26 cellular contexts compared by ENCODE assay signal in the genomic region with DNA sequence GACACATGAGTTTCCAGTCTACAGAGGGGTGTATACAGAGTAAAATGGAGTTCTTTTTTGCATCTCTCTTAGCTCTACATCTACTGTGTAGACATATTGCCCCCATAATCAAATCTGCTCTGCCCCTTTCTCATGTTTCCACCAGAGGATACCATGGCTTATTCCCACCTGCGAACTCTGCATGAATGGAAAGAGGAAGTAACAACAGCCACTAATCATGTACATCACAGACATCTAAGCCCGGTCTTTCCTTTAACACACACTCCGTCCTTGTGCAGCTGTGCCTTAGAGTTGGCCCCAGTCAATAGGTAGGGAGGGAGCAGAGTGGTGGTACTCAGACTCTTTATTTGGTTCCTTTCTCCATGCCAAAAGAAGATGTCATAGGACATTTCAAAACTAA.
"Had no signal": no experiment of that assay in that cellular context is flagged by ENCODE, and none has a peak within 500 bp of the region (broad histone marks: within the 10 kb centered on the region; RNA-seq: fewer than 3 reads in every experiment).

No MANE protein-coding gene starts in this region.

- H3K27me3 ChIP-seq: breast epithelium, SJCRH30 had no signal

- H3K36me3 ChIP-seq: breast epithelium, SJCRH30 had no signal

- H3K27ac Mint-ChIP-seq: activated CD8-positive, alpha-beta T cell treated with anti-CD3 and anti-CD28 coated beads, Interleukin-2, amount 10 ng/mL, durations not matched to agents 7 days and 5 days; activated naive CD4-positive, alpha-beta T cell treated with anti-CD3 and anti-CD28 coated beads, Interleukin-2, amount 50 U/mL, for 24 hours; WTC11 had no signal

- H3K4me3 Mint-ChIP-seq: activated CD8-positive, alpha-beta T cell treated with anti-CD3 and anti-CD28 coated beads, Interleukin-2, amount 10 ng/mL, durations not matched to agents 7 days and 5 days; activated naive CD4-positive, alpha-beta T cell treated with anti-CD3 and anti-CD28 coated beads, Interleukin-2, amount 50 U/mL, for 24 hours; WTC11 had no signal

- H3K27me3 Mint-ChIP-seq: activated naive CD4-positive, alpha-beta T cell treated with anti-CD3 and anti-CD28 coated beads, Interleukin-2, amount 50 U/mL, for 24 hours had no signal

- H3K4me3 ChIP-seq: breast epithelium, SJCRH30 had no signal

- ATAC-seq: activated CD8-positive, alpha-beta T cell treated with anti-CD3 and anti-CD28 coated beads, Interleukin-2, amount 10 ng/mL, durations not matched to agents 7 days and 5 days; Panc1; WTC11 had no signal

- DNase-seq: activated CD4-positive, alpha-beta T cell treated with anti-CD3 and anti-CD28 coated beads for 48 hours; activated CD4-positive, alpha-beta T cell treated with anti-CD3 and anti-CD28 coated beads, Interleukin-2, amount 50 U/mL, for 4 hours; activated CD4-positive, CD25-positive, alpha-beta regulatory T cell treated with anti-CD3 and anti-CD28 coated beads, Interleukin-2, amount 50 U/mL, for 72 hours; activated CD8-positive, alpha-beta memory T cell treated with anti-CD3 and anti-CD28 coated beads, Interleukin-2, amount 50 U/mL, for 48 hours; activated CD8-positive, alpha-beta T cell treated with anti-CD3 and anti-CD28 coated beads, Interleukin-2, amount 10 ng/mL, durations not matched to agents 7 days and 5 days; activated T-cell treated with anti-CD3 and anti-CD28 coated beads, Interleukin-2, amount 50 U/mL, for 1 hour; aorta; caudate nucleus; KG1; NCI-H1092; NCI-H1417; NCI-H1930; NCI-H2107; NCI-H2171 treated with DMSO at 0.1 percent for 48 hours; NCI-H226; NCI-H526 treated with DMSO at 0.1 percent for 48 hours; NCI-H82; Right ventricle myocardium superior; SJCRH30; SK-N-SH; T-helper 1 cell had no signal

- H3K27ac ChIP-seq: breast epithelium, RWPE1, SJCRH30 had no signal

- H3K36me3 Mint-ChIP-seq: activated naive CD4-positive, alpha-beta T cell treated with anti-CD3 and anti-CD28 coated beads, Interleukin-2, amount 50 U/mL, for 24 hours; WTC11 had no signal

- H3K4me1 ChIP-seq: breast epithelium had no signal

- H3K9me3 ChIP-seq: breast epithelium, SJCRH30, SK-N-SH had no signal

- H3K9me3 Mint-ChIP-seq: activated naive CD4-positive, alpha-beta T cell treated with anti-CD3 and anti-CD28 coated beads, Interleukin-2, amount 50 U/mL, for 24 hours; WTC11 had no signal
